Comparison of ENCODE assay signal across 15 cellular contexts in the genomic region with DNA sequence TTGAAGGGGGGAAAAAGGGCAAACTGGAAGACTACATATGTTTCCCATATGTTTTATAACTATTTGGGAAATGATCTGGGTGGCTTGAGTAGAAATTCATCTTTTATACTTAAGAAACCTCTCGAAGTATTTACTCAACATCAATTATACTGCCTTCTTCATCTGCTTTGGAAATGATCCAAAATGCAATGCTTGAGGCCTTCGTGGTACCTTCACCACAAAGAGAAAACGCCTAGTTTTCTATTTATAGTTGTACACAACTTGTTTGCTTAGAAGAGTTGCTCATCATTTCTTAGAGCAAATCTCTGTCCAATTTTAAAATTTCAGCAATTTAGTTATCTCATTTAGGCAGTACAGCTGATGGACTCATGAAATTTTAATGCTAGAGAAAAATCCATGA. TPM values are rescaled to one million over a fixed set of nuclear protein-coding genes. Genes with fewer than 3 reads are reported as not detected.
"Had no signal": no experiment of that assay in that cellular context is flagged by ENCODE, and none has a peak within 500 bp of the region (broad histone marks: within the 10 kb centered on the region; RNA-seq: fewer than 3 reads in every experiment).

No MANE protein-coding gene starts in this region.

- H3K4me3 ChIP-seq: gastrocnemius medialis, heart right ventricle, ovary, right atrium auricular region, sigmoid colon had no signal

- H3K27me3 Mint-ChIP-seq: dendritic cell treated with granulocyte-macrophage colony-stimulating factor and Interleukin-4, amounts not matched to agents 40 ng/mL and 50 ng/mL, for 4 days; effector memory CD8-positive, alpha-beta T cell; naive thymus-derived CD8-positive, alpha-beta T cell had no signal

- DNase-seq: effector memory CD8-positive, alpha-beta T cell; gastrocnemius medialis; heart right ventricle; hypothalamus; kidney glomerular epithelial cell; naive thymus-derived CD8-positive, alpha-beta T cell; ovary; sigmoid colon; small intestine; stimulated activated CD4-positive, alpha-beta T cell treated with anti-CD3 and anti-CD28 coated beads, Interleukin-2, amount 100 ng/mL, for 48 hours; stimulated activated naive CD4-positive, alpha-beta T cell treated with Interleukin-2 at 50 U/mL for 16 hours; trophoblast cell had no signal

- H3K4me3 Mint-ChIP-seq: dendritic cell treated with granulocyte-macrophage colony-stimulating factor and Interleukin-4, amounts not matched to agents 40 ng/mL and 50 ng/mL, for 4 days; effector memory CD8-positive, alpha-beta T cell; naive thymus-derived CD8-positive, alpha-beta T cell had no signal

- ATAC-seq: effector memory CD8-positive, alpha-beta T cell; gastrocnemius medialis; heart right ventricle; naive thymus-derived CD8-positive, alpha-beta T cell had no signal

- H3K27ac Mint-ChIP-seq: dendritic cell treated with granulocyte-macrophage colony-stimulating factor and Interleukin-4, amounts not matched to agents 40 ng/mL and 50 ng/mL, for 4 days; effector memory CD8-positive, alpha-beta T cell; naive thymus-derived CD8-positive, alpha-beta T cell had no signal

RNA-seq across cellular contexts. Expression of gene ACKR4, which starts 18.8 kb away (rescaled TPM):
- total RNA-seq: epithelial cell of proximal tubule, gastrocnemius medialis had no signal
